In the genomic region with DNA sequence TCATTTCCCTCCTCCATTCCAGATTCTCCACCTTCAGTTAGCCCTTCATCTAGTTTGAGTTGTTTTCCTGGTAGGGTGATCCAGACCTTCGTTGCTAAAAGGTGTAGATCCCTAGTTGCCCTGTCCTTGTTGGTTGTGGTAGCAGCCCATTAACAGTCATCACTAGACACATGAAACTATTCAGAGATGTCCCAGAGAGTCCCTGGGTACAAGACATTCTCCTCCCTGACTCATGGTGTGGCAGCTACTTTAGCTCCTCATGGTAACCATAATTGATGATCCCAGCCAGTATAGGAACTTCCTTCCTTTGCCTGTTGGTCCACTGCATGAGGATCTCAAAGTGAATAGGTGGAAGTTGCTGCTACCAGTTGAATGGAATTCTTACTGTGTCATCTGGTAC, we compare ENCODE assay signal across 19 cellular contexts. TPM values are rescaled to one million over a fixed set of nuclear protein-coding genes. Genes with fewer than 3 reads are reported as not detected.
A peak's percentile ranks its signal among the peaks of the same experiment; 100 is the strongest.
DNase-seq lines count a peak whose midpoint lies in the region; ATAC-seq lines count a peak whose summit lies in the region.
"Had no signal": no experiment of that assay in that cellular context is flagged by ENCODE, and none has a peak within 500 bp of the region (broad histone marks: within the 10 kb centered on the region; RNA-seq: fewer than 3 reads in every experiment).

No MANE protein-coding gene starts in this region.

- H3K4me1 Mint-ChIP-seq in activated T-cell treated with anti-CD3 and anti-CD28 coated beads, Interleukin-2, amount 50 U/mL, for 72 hours (ENCODE audit: low read depth), result peaks cover 43% of the 10 kb centered on the region
- H3K4me1 Mint-ChIP-seq in activated T-helper 17 cell treated with anti-CD3 and anti-CD28 coated beads, Interleukin-2, amount 50 U/mL, for 72 hours, result peaks cover 20% of the 10 kb centered on the region
- H3K4me1 Mint-ChIP-seq in stimulated activated naive CD8-positive, alpha-beta T cell treated with anti-CD3 and anti-CD28 coated beads, Interleukin-15, Interleukin-2, amounts not matched to agents 100 ng/mL and 50 ng/mL, for 24 hours (ENCODE audit: low read depth), result peaks cover 51% of the 10 kb centered on the region

- H3K36me3 Mint-ChIP-seq in activated T-cell treated with anti-CD3 and anti-CD28 coated beads, Interleukin-2, amount 50 U/mL, for 72 hours (ENCODE audit: insufficient read depth in 2 of 2), result peaks cover 5 to 10% of the 10 kb centered on the region in 2 donors
- H3K36me3 Mint-ChIP-seq in activated T-helper 17 cell treated with anti-CD3 and anti-CD28 coated beads, Interleukin-2, amount 50 U/mL, for 72 hours (ENCODE audit: low read depth), result no peaks in the 10 kb centered on the region
- peaks cover 13% of the 10 kb centered on the region for H3K36me3 Mint-ChIP-seq in stimulated activated naive CD8-positive, alpha-beta T cell treated with anti-CD3 and anti-CD28 coated beads, Interleukin-15, Interleukin-2, amounts not matched to agents 100 ng/mL and 50 ng/mL, for 24 hours (ENCODE audit: low read depth)
- H3K36me3 Mint-ChIP-seq: CD4-positive, CD25-positive, alpha-beta regulatory T cell had no signal

- peak overlapping the region; percentile 17 for H3K27ac Mint-ChIP-seq in activated T-cell treated with anti-CD3 and anti-CD28 coated beads, Interleukin-2, amount 50 U/mL, for 72 hours
- peak overlapping the region; percentile 63 for H3K27ac Mint-ChIP-seq in activated T-helper 17 cell treated with anti-CD3 and anti-CD28 coated beads, Interleukin-2, amount 50 U/mL, for 72 hours
- peak overlapping the region; percentile 90 for H3K27ac Mint-ChIP-seq in stimulated activated naive CD8-positive, alpha-beta T cell treated with anti-CD3 and anti-CD28 coated beads, Interleukin-15, Interleukin-2, amounts not matched to agents 100 ng/mL and 50 ng/mL, for 24 hours
- H3K27ac Mint-ChIP-seq: HFFc6 had no signal

- DNase-seq in activated T-cell treated with anti-CD3 and anti-CD28 coated beads, Interleukin-2, amount 50 U/mL, for 72 hours, result no peak
- DNase-seq in activated T-cell treated with anti-CD3 and anti-CD28 coated beads for 4 hours (no peak), dermis blood vessel endothelial cell (peak; percentile 16), pons (ENCODE audit: low spot score) (no peak)
- DNase-seq: CD4-positive, CD25-positive, alpha-beta regulatory T cell; COR-L47; DMS79; H7; HFFc6; Kasumi-1; NCI-H1417 treated with DMSO at 0.1 percent for 48 hours; NCI-H187; NCI-H446; NCI-H526 had no signal

- ATAC-seq in activated T-cell treated with anti-CD3 and anti-CD28 coated beads, Interleukin-2, amount 50 U/mL, for 72 hours (replicated peaks in 1 of 2), result peak; percentile 26 to 38
- peak; percentile 64 for ATAC-seq in activated T-helper 17 cell treated with anti-CD3 and anti-CD28 coated beads, Interleukin-2, amount 50 U/mL, for 72 hours (replicated peaks)
- no peak for ATAC-seq in HG03469 (IDR thresholded peaks at IDR 0.05; ENCODE audit: unreplicated experiment)

- H3K27me3 Mint-ChIP-seq in activated T-cell treated with anti-CD3 and anti-CD28 coated beads, Interleukin-2, amount 50 U/mL, for 72 hours (ENCODE audit: low read depth), result no peaks in the 10 kb centered on the region
- H3K27me3 Mint-ChIP-seq in activated T-helper 17 cell treated with anti-CD3 and anti-CD28 coated beads, Interleukin-2, amount 50 U/mL, for 72 hours, result no peaks in the 10 kb centered on the region
- no peaks in the 10 kb centered on the region for H3K27me3 Mint-ChIP-seq in stimulated activated naive CD8-positive, alpha-beta T cell treated with anti-CD3 and anti-CD28 coated beads, Interleukin-15, Interleukin-2, amounts not matched to agents 100 ng/mL and 50 ng/mL, for 24 hours

- H3K4me3 Mint-ChIP-seq in activated T-cell treated with anti-CD3 and anti-CD28 coated beads, Interleukin-2, amount 50 U/mL, for 72 hours, result peak overlapping the region; percentile 35 to 40
- peak overlapping the region; percentile 65 for H3K4me3 Mint-ChIP-seq in activated T-helper 17 cell treated with anti-CD3 and anti-CD28 coated beads, Interleukin-2, amount 50 U/mL, for 72 hours
- peak overlapping the region; percentile 4 for H3K4me3 Mint-ChIP-seq in stimulated activated naive CD8-positive, alpha-beta T cell treated with anti-CD3 and anti-CD28 coated beads, Interleukin-15, Interleukin-2, amounts not matched to agents 100 ng/mL and 50 ng/mL, for 24 hours
- H3K4me3 Mint-ChIP-seq: CD4-positive, CD25-positive, alpha-beta regulatory T cell; HFFc6 had no signal

- H3K9me3 Mint-ChIP-seq in activated T-cell treated with anti-CD3 and anti-CD28 coated beads, Interleukin-2, amount 50 U/mL, for 72 hours, result peaks cover 7 to 11% of the 10 kb centered on the region in 2 donors
- H3K9me3 Mint-ChIP-seq in activated T-helper 17 cell treated with anti-CD3 and anti-CD28 coated beads, Interleukin-2, amount 50 U/mL, for 72 hours, result no peaks in the 10 kb centered on the region
- H3K9me3 Mint-ChIP-seq in stimulated activated naive CD8-positive, alpha-beta T cell treated with anti-CD3 and anti-CD28 coated beads, Interleukin-15, Interleukin-2, amounts not matched to agents 100 ng/mL and 50 ng/mL, for 24 hours, result peaks cover 12% of the 10 kb centered on the region
- H3K9me3 Mint-ChIP-seq: CD4-positive, CD25-positive, alpha-beta regulatory T cell; HFFc6 had no signal

RNA-seq across cellular contexts. Expression of gene SH2D2A, which starts 6.0 kb away (rescaled TPM):
- 100 to 1,000 TPM; 221 to 246 TPM for total RNA-seq in activated T-cell treated with anti-CD3 and anti-CD28 coated beads, Interleukin-2, amount 50 U/mL, for 72 hours
- total RNA-seq in activated T-helper 17 cell treated with anti-CD3 and anti-CD28 coated beads, Interleukin-2, amount 50 U/mL, for 72 hours, result 100 to 1,000 TPM; 173 to 257 TPM
- not detected in 2 replicates for total RNA-seq in dermis blood vessel endothelial cell

RNA-seq across cellular contexts. Expression of gene INSRR, which starts 36.2 kb away (rescaled TPM):
- under 1 TPM; 0.17 to 0.30 TPM for total RNA-seq in activated T-cell treated with anti-CD3 and anti-CD28 coated beads, Interleukin-2, amount 50 U/mL, for 72 hours
- total RNA-seq in activated T-helper 17 cell treated with anti-CD3 and anti-CD28 coated beads, Interleukin-2, amount 50 U/mL, for 72 hours, result under 1 TPM; 0.04 to 0.66 TPM
- not detected in 2 replicates for total RNA-seq in dermis blood vessel endothelial cell
- total RNA-seq: H7, HFFc6, MCF 10A, OCI-LY7 had no signal

RNA-seq across cellular contexts. Expression of gene NTRK1, which starts 38.0 kb away (rescaled TPM):
- 10 to 100 TPM; 16.8 to 21.4 TPM for total RNA-seq in activated T-cell treated with anti-CD3 and anti-CD28 coated beads, Interleukin-2, amount 50 U/mL, for 72 hours
- 10 to 100 TPM in 1 of 2 donors, 1 to 10 TPM in 1; 2.5 to 13.3 TPM for total RNA-seq in activated T-helper 17 cell treated with anti-CD3 and anti-CD28 coated beads, Interleukin-2, amount 50 U/mL, for 72 hours
- not detected in 2 replicates for total RNA-seq in dermis blood vessel endothelial cell
- total RNA-seq: OCI-LY7 had no signal

RNA-seq across cellular contexts. Expression of gene PRCC, which starts 55.3 kb away (rescaled TPM):
- 10 to 100 TPM; 67.7 to 84.4 TPM for total RNA-seq in activated T-cell treated with anti-CD3 and anti-CD28 coated beads, Interleukin-2, amount 50 U/mL, for 72 hours
- 10 to 100 TPM; 54.0 to 76.7 TPM for total RNA-seq in activated T-helper 17 cell treated with anti-CD3 and anti-CD28 coated beads, Interleukin-2, amount 50 U/mL, for 72 hours
- total RNA-seq in dermis blood vessel endothelial cell, result 12.3 and 15.6 TPM in 2 replicates

Comparison
In these comparisons a context has a peak if more than half of its experiments do, and no peak if none do; other contexts are left out.
1. H3K27ac Mint-ChIP-seq: peak in every context shown above with its lines; median percentile 90 in stimulated activated naive CD8-positive, alpha-beta T cell treated with anti-CD3 and anti-CD28 coated beads, Interleukin-15, Interleukin-2, amounts not matched to agents 100 ng/mL and 50 ng/mL, for 24 hours; 63 in activated T-helper 17 cell treated with anti-CD3 and anti-CD28 coated beads, Interleukin-2, amount 50 U/mL, for 72 hours; 17 in activated T-cell treated with anti-CD3 and anti-CD28 coated beads, Interleukin-2, amount 50 U/mL, for 72 hours.
2. H3K4me3 Mint-ChIP-seq: peak in every context shown above with its lines; median percentile 65 in activated T-helper 17 cell treated with anti-CD3 and anti-CD28 coated beads, Interleukin-2, amount 50 U/mL, for 72 hours; 38 in activated T-cell treated with anti-CD3 and anti-CD28 coated beads, Interleukin-2, amount 50 U/mL, for 72 hours; 4 in stimulated activated naive CD8-positive, alpha-beta T cell treated with anti-CD3 and anti-CD28 coated beads, Interleukin-15, Interleukin-2, amounts not matched to agents 100 ng/mL and 50 ng/mL, for 24 hours.
3. RNA of gene SH2D2A, which starts 6.0 kb away (total RNA-seq): 173 to 257 TPM in activated T-helper 17 cell treated with anti-CD3 and anti-CD28 coated beads, Interleukin-2, amount 50 U/mL, for 72 hours and 221 to 246 TPM in activated T-cell treated with anti-CD3 and anti-CD28 coated beads, Interleukin-2, amount 50 U/mL, for 72 hours; not detected in dermis blood vessel endothelial cell; every median in the first group is over 100 times any median in the second.